ENCODE assay signal across 25 cellular contexts in the genomic region with DNA sequence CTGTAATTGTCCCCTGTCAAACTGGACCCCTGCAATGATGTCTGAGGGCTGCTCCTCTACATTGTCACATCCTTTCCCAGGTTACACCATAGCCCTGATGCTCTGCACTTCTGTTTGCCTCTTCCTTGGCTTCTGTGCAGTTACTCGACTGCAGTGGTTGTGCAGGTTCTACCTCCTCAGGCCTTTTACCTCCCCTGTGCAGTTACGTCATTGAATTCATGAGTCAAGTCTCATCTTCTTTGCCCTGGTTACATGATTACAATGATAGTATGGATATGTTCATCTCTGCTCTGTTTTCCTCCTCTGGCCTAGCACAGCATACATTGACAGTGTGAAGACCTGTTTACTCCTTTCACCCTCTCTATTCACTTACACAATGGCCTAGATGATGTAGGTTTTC.
DNase-seq lines count a peak whose midpoint lies in the region; ATAC-seq, FAIRE-seq and TF ChIP-seq lines count a peak whose summit lies in the region.
"Had no signal": no experiment of that assay in that cellular context is flagged by ENCODE, and none has a peak within 500 bp of the region (broad histone marks: within the 10 kb centered on the region; RNA-seq: fewer than 3 reads in every experiment).

No MANE protein-coding gene starts in this region.

- no peak overlapping the region for H2AFZ ChIP-seq in HepG2 (ENCODE audit: low read length)

- no peaks in the 10 kb centered on the region for H3K4me1 ChIP-seq in HepG2 (ENCODE audit: insufficient read depth, low read length)
- no peaks in the 10 kb centered on the region for H3K4me1 ChIP-seq in right lobe of liver
- no peaks in the 10 kb centered on the region for H3K4me1 ChIP-seq in foreskin keratinocyte
- H3K4me1 ChIP-seq in tibial nerve, result no peaks in the 10 kb centered on the region
- no peaks in the 10 kb centered on the region for H3K4me1 ChIP-seq in endodermal cell (ENCODE audit: control insufficient read depth, insufficient read depth, low read length)
- no peaks in the 10 kb centered on the region for H3K4me1 ChIP-seq in suprapubic skin
- H3K4me1 ChIP-seq: BE2C, BLaER1, Caco-2 had no signal

- POLR2A ChIA-PET in HepG2 (lab: Yijun Ruan, JAX), result no interaction called here

- no peak overlapping the region for H3K4me2 ChIP-seq in HepG2 (ENCODE audit: low read depth, low read length)
- H3K4me2 ChIP-seq: BLaER1 had no signal

- H3K4me1 Mint-ChIP-seq in endodermal cell, result peaks cover 19% of the 10 kb centered on the region
- H3K4me1 Mint-ChIP-seq: CD14-positive monocyte; CD4-positive, alpha-beta memory T cell; CD4-positive, CD25-positive, alpha-beta regulatory T cell; CD8-positive, alpha-beta memory T cell had no signal

- BruUV-seq in HepG2 (replicated peaks; lab: Mats Ljungman, UMichigan), result no TSS peak

- TF ChIP-seq POLR2A in HepG2 (IDR thresholded peaks at IDR 0.05; ENCODE audit: insufficient read depth in 1 of 2, low read depth in 2 of 2, low read length in 2 of 2) (no peak), right lobe of liver (IDR thresholded peaks at IDR 0.05) (no peak), tibial nerve (IDR thresholded peaks at IDR 0.05) (no peak), suprapubic skin (IDR thresholded peaks at IDR 0.05) (no peak)

- no peaks in the 10 kb centered on the region for H3K27me3 Mint-ChIP-seq in endodermal cell (ENCODE audit: insufficient read depth)
- H3K27me3 Mint-ChIP-seq: CD4-positive, alpha-beta memory T cell; CD4-positive, CD25-positive, alpha-beta regulatory T cell; CD8-positive, alpha-beta memory T cell had no signal

- no peak overlapping the region for H3K4me3 Mint-ChIP-seq in endodermal cell
- H3K4me3 Mint-ChIP-seq: CD14-positive monocyte; CD4-positive, alpha-beta memory T cell; CD4-positive, CD25-positive, alpha-beta regulatory T cell; CD8-positive, alpha-beta memory T cell had no signal

- H3K4me3 ChIP-seq in HepG2 (replicated peaks in 1 of 3; ENCODE audit: insufficient read depth in 1 of 3, low read depth in 2 of 3, low read length in 3 of 3) (no peak overlapping the region), right lobe of liver (no peak overlapping the region), bronchial epithelial cell (ENCODE audit: low read depth, low read length) (no peak overlapping the region), tibial nerve (no peak overlapping the region), endodermal cell (ENCODE audit: low read length) (no peak overlapping the region), suprapubic skin (no peak overlapping the region)
- H3K4me3 ChIP-seq: BLaER1 had no signal

- peaks cover 33% of the 10 kb centered on the region for H3K9me3 Mint-ChIP-seq in endodermal cell

- DNase-seq in HepG2 (ENCODE audit: low spot score), result no peak
- no peak for DNase-seq in right lobe of liver
- peak; percentile 6 for DNase-seq in bronchial epithelial cell (ENCODE audit: low read depth)
- peak; percentile 4 to 24 for DNase-seq in foreskin keratinocyte
- DNase-seq in tibial nerve (ENCODE audit: low spot score in 2 of 2), result no peak
- DNase-seq in endodermal cell, result no peak
- DNase-seq in suprapubic skin (ENCODE audit: low spot score in 2 of 2), result no peak
- DNase-seq: 8988T; ACHN; BE2C; C1 segment of cervical spinal cord; Caco-2; Calu3; CD4-positive, alpha-beta memory T cell; CD4-positive, CD25-positive, alpha-beta regulatory T cell; CD8-positive, alpha-beta memory T cell; DMS79 treated with DMSO at 0.1 percent for 48 hours; GF-D8 had no signal

- TF ChIP-seq CTCF in HepG2 (CRISPR knock-in tag; IDR thresholded peaks at IDR 0.05), result no peak
- no peak for TF ChIP-seq CTCF in right lobe of liver (IDR thresholded peaks at IDR 0.05)
- no peak for TF ChIP-seq CTCF in bronchial epithelial cell (IDR thresholded peaks at IDR 0.05; ENCODE audit: insufficient read depth, low read length, severe bottlenecking)
- no peak for TF ChIP-seq CTCF in foreskin keratinocyte (conservative IDR thresholded peaks at IDR 0.05)
- TF ChIP-seq CTCF in tibial nerve (IDR thresholded peaks at IDR 0.05), result no peak
- TF ChIP-seq CTCF in endodermal cell (conservative IDR thresholded peaks at IDR 0.05), result no peak
- TF ChIP-seq CTCF in suprapubic skin (IDR thresholded peaks at IDR 0.05), result no peak

- no peaks in the 10 kb centered on the region for H4K20me1 ChIP-seq in HepG2 (ENCODE audit: insufficient read depth, low read length)
- H4K20me1 ChIP-seq: BLaER1 had no signal

- no peak overlapping the region for H3K9ac ChIP-seq in HepG2 (ENCODE audit: insufficient read depth, low read depth, low read length)
- H3K9ac ChIP-seq in endodermal cell (ENCODE audit: extremely low read depth, low read length, poor library complexity, severe bottlenecking), result no peak overlapping the region
- H3K9ac ChIP-seq: BLaER1 had no signal

- CTCF ChIA-PET in HepG2 (lab: Yijun Ruan, JAX; ENCODE audit: low intra/inter-chr PET ratio, low total read pairs), result no interaction called here

- no peak overlapping the region for H3K27ac Mint-ChIP-seq in endodermal cell
- H3K27ac Mint-ChIP-seq: CD14-positive monocyte; CD4-positive, alpha-beta memory T cell; CD4-positive, CD25-positive, alpha-beta regulatory T cell; CD8-positive, alpha-beta memory T cell had no signal

- TF ChIP-seq RAD21 in HepG2 (CRISPR knock-in tag; IDR thresholded peaks at IDR 0.05), result no peak

- FAIRE-seq in HepG2 (lab: Jason Lieb, UNC), result no peak
- no peak for FAIRE-seq in bronchial epithelial cell (lab: Jason Lieb, UNC)
- FAIRE-seq: A204.1, D721Med, G401.6, GM12891, GM19239 had no signal

- H3K36me3 Mint-ChIP-seq in endodermal cell (ENCODE audit: low read depth), result no peaks in the 10 kb centered on the region
- H3K36me3 Mint-ChIP-seq: CD14-positive monocyte; CD4-positive, alpha-beta memory T cell; CD4-positive, CD25-positive, alpha-beta regulatory T cell; CD8-positive, alpha-beta memory T cell had no signal

- H3K27ac ChIP-seq in HepG2 (ENCODE audit: extremely low read length, insufficient read depth, low read length) (no peak overlapping the region), right lobe of liver (no peak overlapping the region), foreskin keratinocyte (no peak overlapping the region), tibial nerve (no peak overlapping the region), endodermal cell (ENCODE audit: low read depth, low read length) (no peak overlapping the region), suprapubic skin (no peak overlapping the region)
- H3K27ac ChIP-seq: BLaER1 had no signal

- H3K36me3 ChIP-seq in HepG2 (replicated peaks in 1 of 2; ENCODE audit: control insufficient read depth in 1 of 2, insufficient read depth in 2 of 2, low read length in 2 of 2) (no peaks in the 10 kb centered on the region), right lobe of liver (no peaks in the 10 kb centered on the region), bronchial epithelial cell (ENCODE audit: control insufficient read depth, insufficient read depth, low read length) (no peaks in the 10 kb centered on the region), tibial nerve (no peaks in the 10 kb centered on the region), endodermal cell (ENCODE audit: control insufficient read depth, insufficient read depth, low read length) (no peaks in the 10 kb centered on the region), suprapubic skin (no peaks in the 10 kb centered on the region)
- H3K36me3 ChIP-seq: BE2C, BLaER1 had no signal

- no peaks in the 10 kb centered on the region for H3K79me2 ChIP-seq in HepG2 (ENCODE audit: insufficient read depth, low read length)

- 0% methylated on average over 2 of the region's 2 CpGs for WGBS in HepG2 (ENCODE audit: low lambda C conversion rate)
- 50% methylated on average over 2 of the region's 2 CpGs for WGBS in right lobe of liver (ENCODE audit: insufficient coverage, low coverage, low lambda C conversion rate, missing lambda C conversion rate)
- 79 to 84% methylated on average over 2 of the region's 2 CpGs for WGBS in tibial nerve, 2 donors
- WGBS in endodermal cell (ENCODE audit: insufficient coverage in 1 of 2, insufficient read length in 1 of 2), 2 experiments, result 89% methylated on average over 2 of the region's 2 CpGs; no CpG with 5 or more reads in 1 of the 2 experiments
- WGBS in suprapubic skin, result 57% methylated on average over 2 of the region's 2 CpGs

- intact Hi-C loops in HepG2 (cut with micrococcal nuclease; ENCODE audit: unreplicated experiment), result no loop called here
- intact Hi-C loops in right lobe of liver (cut with DNase I), result no loop called here

- TF ChIP-seq EP300 in HepG2 (IDR thresholded peaks at IDR 0.05; ENCODE audit: low read depth in 2 of 2, low read length in 2 of 2) (no peak), HepG2 (CRISPR knock-in tag; IDR thresholded peaks at IDR 0.05; ENCODE audit: borderline replicate concordance) (no peak), tibial nerve (IDR thresholded peaks at IDR 0.05) (no peak), suprapubic skin (IDR thresholded peaks at IDR 0.05) (no peak)

- in situ Hi-C loops in HepG2 (cut with HindIII; ENCODE audit: extremely low pct_ligation_motif_present, low pct_unique_long_range_greater_than_20kb), result no loop called here

- H3K9me3 ChIP-seq in HepG2 (ENCODE audit: low read length) (peaks cover 26% of the 10 kb centered on the region), right lobe of liver (no peaks in the 10 kb centered on the region), tibial nerve (no peaks in the 10 kb centered on the region), endodermal cell (ENCODE audit: control insufficient read depth, low read length) (no peaks in the 10 kb centered on the region), suprapubic skin (no peaks in the 10 kb centered on the region)
- H3K9me3 ChIP-seq: BE2C, BLaER1, Caco-2 had no signal

- no peak for ATAC-seq in HepG2
- no peak for ATAC-seq in right lobe of liver
- ATAC-seq in foreskin keratinocyte, result no peak

- no peaks in the 10 kb centered on the region for H3K27me3 ChIP-seq in HepG2 (ENCODE audit: control insufficient read depth in 1 of 2, insufficient read depth in 2 of 2, low read length in 2 of 2)
- peaks cover 0 to 10% of the 10 kb centered on the region in 2 donors for H3K27me3 ChIP-seq in right lobe of liver
- H3K27me3 ChIP-seq in bronchial epithelial cell (ENCODE audit: control insufficient read depth, insufficient read depth, low read length), result no peaks in the 10 kb centered on the region
- H3K27me3 ChIP-seq in foreskin keratinocyte, result no peaks in the 10 kb centered on the region
- H3K27me3 ChIP-seq in tibial nerve, result no peaks in the 10 kb centered on the region
- H3K27me3 ChIP-seq in endodermal cell (ENCODE audit: control insufficient read depth, insufficient read depth, low read length, poor library complexity, severe bottlenecking), result no peaks in the 10 kb centered on the region
- no peaks in the 10 kb centered on the region for H3K27me3 ChIP-seq in suprapubic skin
- H3K27me3 ChIP-seq: BE2C had no signal

TF ChIP-seq in HepG2, 621 proteins besides CTCF, POLR2A, EP300 and RAD21:
- TF ChIP-seq ATF7 (IDR thresholded peaks at IDR 0.05) (peak; percentile 52; the same call in 1 of the 2 replicates), ATF7 (CRISPR knock-in tag; IDR thresholded peaks at IDR 0.05) (no peak), PCBP2 (optimal IDR thresholded peaks at IDR 0.05; ENCODE audit: low read depth, low read length, poor library complexity, severe bottlenecking) (no peak)

Comparison
In these comparisons a context has a peak if more than half of its experiments do, and no peak if none do; other contexts are left out.
1. DNase-seq: peak in bronchial epithelial cell (single experiment) and foreskin keratinocyte (2 of 2); none in HepG2 (single experiment), right lobe of liver (0 of 3), tibial nerve (0 of 2), endodermal cell (single experiment) and suprapubic skin (0 of 2).